ENCODE assay signal across 8 cellular contexts in genomic region chr2:98771771-98772521, GRCh38. TPM values are rescaled to one million over a fixed set of nuclear protein-coding genes. Genes with fewer than 3 reads are reported as not detected.
DNase-seq lines count a peak whose midpoint lies in the region; ATAC-seq and TF ChIP-seq lines count a peak whose summit lies in the region.

No MANE protein-coding gene starts in this region.

- ATAC-seq in HG03175 (IDR thresholded peaks at IDR 0.05; ENCODE audit: unreplicated experiment) (peak; percentile 54), HG03025 (IDR thresholded peaks at IDR 0.05; ENCODE audit: low FRiP score, unreplicated experiment) (no peak)

- H3K9me3 ChIP-seq in esophagus muscularis mucosa (no peaks in the 10 kb centered on the region), uterus (no peaks in the 10 kb centered on the region)

- TF ChIP-seq CTCF in esophagus muscularis mucosa (IDR thresholded peaks at IDR 0.05) (no peak), uterus (IDR thresholded peaks at IDR 0.05) (no peak)

- DNase-seq in activated CD4-positive, alpha-beta T cell treated with anti-CD3 and anti-CD28 coated beads, Interleukin-2, amount 50 U/mL, for 4 hours: peak; percentile 51 to 55
- DNase-seq in esophagus muscularis mucosa (ENCODE audit: extremely low spot score): peak; percentile 90
- DNase-seq in stimulated activated CD8-positive, alpha-beta memory T cell treated with anti-CD3 and anti-CD28 coated beads, Interleukin-4, amount 100 ng/mL, for 48 hours: peak; percentile 66
- no peak for DNase-seq in NCI-H524 treated with DMSO at 0.1 percent for 48 hours (lab: John Stamatoyannopoulos, UW)
- no peak for DNase-seq in uterus
- DNase-seq in posterior cingulate gyrus: no peak

- 67% methylated on average over 16 of the region's 16 CpGs for WGBS in esophagus muscularis mucosa

- intact Hi-C loops in esophagus muscularis mucosa (cut with DNase I): no loop called here
- intact Hi-C loops in uterus (cut with DNase I; ENCODE audit: low total_unique reads): no loop called here
- intact Hi-C loops in posterior cingulate gyrus (cut with DNase I): no loop called here

- H3K27ac ChIP-seq in esophagus muscularis mucosa (replicated peaks in 1 of 4): peak overlapping the region in 1 of 4 donors; percentile 44
- H3K27ac ChIP-seq in uterus: no peak overlapping the region

- peak overlapping the region in 2 of 4 donors; percentile 12 for H3K4me3 ChIP-seq in esophagus muscularis mucosa
- no peak overlapping the region for H3K4me3 ChIP-seq in uterus

- TF ChIP-seq POLR2A in esophagus muscularis mucosa (IDR thresholded peaks at IDR 0.05; ENCODE audit: low read depth) (no peak), uterus (IDR thresholded peaks at IDR 0.05) (no peak)

- peaks cover 0 to 10% (median 4%) of the 10 kb centered on the region in 4 donors for H3K4me1 ChIP-seq in esophagus muscularis mucosa
- H3K4me1 ChIP-seq in uterus: no peaks in the 10 kb centered on the region

- H3K36me3 ChIP-seq in esophagus muscularis mucosa: no peaks in the 10 kb centered on the region
- H3K36me3 ChIP-seq in uterus: no peaks in the 10 kb centered on the region

- no peaks in the 10 kb centered on the region for H3K27me3 ChIP-seq in esophagus muscularis mucosa
- H3K27me3 ChIP-seq in uterus: no peaks in the 10 kb centered on the region

- no peak for TF ChIP-seq EP300 in esophagus muscularis mucosa (IDR thresholded peaks at IDR 0.05)

RNA-seq across cellular contexts. Expression of gene MGAT4A, which starts 41.0 kb away (rescaled TPM):
- total RNA-seq in esophagus muscularis mucosa: 10 to 100 TPM in 3 of 4 donors, 1 to 10 TPM in 1; 9.9 to 21.4 (median 15.2) TPM
- total RNA-seq in uterus: 100 to 1,000 TPM in 1 of 4 donors, 10 to 100 TPM in 3; 25.9 to 107 (median 52.9) TPM

Comparison
In these comparisons a context has a peak if more than half of its experiments do, and no peak if none do; other contexts are left out.
1. DNase-seq: peak in activated CD4-positive, alpha-beta T cell treated with anti-CD3 and anti-CD28 coated beads, Interleukin-2, amount 50 U/mL, for 4 hours (2 of 2), esophagus muscularis mucosa (single experiment) and stimulated activated CD8-positive, alpha-beta memory T cell treated with anti-CD3 and anti-CD28 coated beads, Interleukin-4, amount 100 ng/mL, for 48 hours (single experiment); none in NCI-H524 treated with DMSO at 0.1 percent for 48 hours (single experiment), uterus (0 of 2) and posterior cingulate gyrus (0 of 10).